ENCODE assay signal across 1 cellular context in the genomic region with DNA sequence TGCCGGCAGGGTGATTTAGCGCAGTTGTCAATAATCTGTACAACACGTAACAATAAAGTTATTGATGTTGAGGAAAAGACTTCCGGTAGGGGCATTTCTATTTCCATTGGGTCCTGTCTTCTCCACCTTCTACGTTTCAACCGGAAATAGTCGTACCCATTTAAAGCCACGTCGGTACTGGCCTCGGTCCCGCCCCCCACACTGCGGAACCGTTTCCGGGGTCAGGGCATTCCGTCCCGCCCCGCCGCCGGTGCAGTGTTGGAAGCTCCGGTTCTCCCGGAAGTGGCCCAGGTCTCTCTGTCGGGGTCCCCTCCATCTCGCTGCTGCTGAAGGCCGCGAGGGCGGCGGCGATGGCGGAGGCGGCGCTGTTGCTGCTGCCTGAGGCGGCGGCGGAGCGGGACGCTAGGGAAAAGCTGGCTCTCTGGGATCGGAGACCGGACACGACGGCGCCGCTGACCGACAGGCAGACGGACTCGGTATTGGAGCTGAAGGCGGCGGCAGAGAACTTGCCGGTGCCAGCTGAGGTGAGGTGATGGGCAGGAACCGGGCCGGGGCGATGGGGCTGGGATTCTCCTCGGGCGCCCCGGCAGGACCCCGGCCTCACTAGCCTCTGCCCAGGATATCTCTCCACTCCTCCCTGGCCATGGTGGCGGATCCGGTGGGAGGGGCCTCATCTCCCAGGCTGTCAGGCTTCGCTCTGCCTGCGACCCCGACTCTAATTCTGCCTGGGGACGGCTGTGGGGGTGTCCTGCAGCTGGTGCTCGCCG.
A peak's percentile ranks its signal among the peaks of the same experiment; 100 is the strongest.
TF ChIP-seq lines count a peak whose summit lies in the region.

A gene with protein sequence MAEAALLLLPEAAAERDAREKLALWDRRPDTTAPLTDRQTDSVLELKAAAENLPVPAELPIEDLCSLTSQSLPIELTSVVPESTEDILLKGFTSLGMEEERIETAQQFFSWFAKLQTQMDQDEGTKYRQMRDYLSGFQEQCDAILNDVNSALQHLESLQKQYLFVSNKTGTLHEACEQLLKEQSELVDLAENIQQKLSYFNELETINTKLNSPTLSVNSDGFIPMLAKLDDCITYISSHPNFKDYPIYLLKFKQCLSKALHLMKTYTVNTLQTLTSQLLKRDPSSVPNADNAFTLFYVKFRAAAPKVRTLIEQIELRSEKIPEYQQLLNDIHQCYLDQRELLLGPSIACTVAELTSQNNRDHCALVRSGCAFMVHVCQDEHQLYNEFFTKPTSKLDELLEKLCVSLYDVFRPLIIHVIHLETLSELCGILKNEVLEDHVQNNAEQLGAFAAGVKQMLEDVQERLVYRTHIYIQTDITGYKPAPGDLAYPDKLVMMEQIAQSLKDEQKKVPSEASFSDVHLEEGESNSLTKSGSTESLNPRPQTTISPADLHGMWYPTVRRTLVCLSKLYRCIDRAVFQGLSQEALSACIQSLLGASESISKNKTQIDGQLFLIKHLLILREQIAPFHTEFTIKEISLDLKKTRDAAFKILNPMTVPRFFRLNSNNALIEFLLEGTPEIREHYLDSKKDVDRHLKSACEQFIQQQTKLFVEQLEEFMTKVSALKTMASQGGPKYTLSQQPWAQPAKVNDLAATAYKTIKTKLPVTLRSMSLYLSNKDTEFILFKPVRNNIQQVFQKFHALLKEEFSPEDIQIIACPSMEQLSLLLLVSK (plus strand): TSS at position 253 of the 767 bp plus-strand sequence. CDS start 98 bp downstream, at position 351.

TF ChIP-seq in K562, 482 proteins besides CTCF, POLR2A, EP300 and RAD21 (continued from another document and continues in another):
- TF ChIP-seq, protein P1, sequence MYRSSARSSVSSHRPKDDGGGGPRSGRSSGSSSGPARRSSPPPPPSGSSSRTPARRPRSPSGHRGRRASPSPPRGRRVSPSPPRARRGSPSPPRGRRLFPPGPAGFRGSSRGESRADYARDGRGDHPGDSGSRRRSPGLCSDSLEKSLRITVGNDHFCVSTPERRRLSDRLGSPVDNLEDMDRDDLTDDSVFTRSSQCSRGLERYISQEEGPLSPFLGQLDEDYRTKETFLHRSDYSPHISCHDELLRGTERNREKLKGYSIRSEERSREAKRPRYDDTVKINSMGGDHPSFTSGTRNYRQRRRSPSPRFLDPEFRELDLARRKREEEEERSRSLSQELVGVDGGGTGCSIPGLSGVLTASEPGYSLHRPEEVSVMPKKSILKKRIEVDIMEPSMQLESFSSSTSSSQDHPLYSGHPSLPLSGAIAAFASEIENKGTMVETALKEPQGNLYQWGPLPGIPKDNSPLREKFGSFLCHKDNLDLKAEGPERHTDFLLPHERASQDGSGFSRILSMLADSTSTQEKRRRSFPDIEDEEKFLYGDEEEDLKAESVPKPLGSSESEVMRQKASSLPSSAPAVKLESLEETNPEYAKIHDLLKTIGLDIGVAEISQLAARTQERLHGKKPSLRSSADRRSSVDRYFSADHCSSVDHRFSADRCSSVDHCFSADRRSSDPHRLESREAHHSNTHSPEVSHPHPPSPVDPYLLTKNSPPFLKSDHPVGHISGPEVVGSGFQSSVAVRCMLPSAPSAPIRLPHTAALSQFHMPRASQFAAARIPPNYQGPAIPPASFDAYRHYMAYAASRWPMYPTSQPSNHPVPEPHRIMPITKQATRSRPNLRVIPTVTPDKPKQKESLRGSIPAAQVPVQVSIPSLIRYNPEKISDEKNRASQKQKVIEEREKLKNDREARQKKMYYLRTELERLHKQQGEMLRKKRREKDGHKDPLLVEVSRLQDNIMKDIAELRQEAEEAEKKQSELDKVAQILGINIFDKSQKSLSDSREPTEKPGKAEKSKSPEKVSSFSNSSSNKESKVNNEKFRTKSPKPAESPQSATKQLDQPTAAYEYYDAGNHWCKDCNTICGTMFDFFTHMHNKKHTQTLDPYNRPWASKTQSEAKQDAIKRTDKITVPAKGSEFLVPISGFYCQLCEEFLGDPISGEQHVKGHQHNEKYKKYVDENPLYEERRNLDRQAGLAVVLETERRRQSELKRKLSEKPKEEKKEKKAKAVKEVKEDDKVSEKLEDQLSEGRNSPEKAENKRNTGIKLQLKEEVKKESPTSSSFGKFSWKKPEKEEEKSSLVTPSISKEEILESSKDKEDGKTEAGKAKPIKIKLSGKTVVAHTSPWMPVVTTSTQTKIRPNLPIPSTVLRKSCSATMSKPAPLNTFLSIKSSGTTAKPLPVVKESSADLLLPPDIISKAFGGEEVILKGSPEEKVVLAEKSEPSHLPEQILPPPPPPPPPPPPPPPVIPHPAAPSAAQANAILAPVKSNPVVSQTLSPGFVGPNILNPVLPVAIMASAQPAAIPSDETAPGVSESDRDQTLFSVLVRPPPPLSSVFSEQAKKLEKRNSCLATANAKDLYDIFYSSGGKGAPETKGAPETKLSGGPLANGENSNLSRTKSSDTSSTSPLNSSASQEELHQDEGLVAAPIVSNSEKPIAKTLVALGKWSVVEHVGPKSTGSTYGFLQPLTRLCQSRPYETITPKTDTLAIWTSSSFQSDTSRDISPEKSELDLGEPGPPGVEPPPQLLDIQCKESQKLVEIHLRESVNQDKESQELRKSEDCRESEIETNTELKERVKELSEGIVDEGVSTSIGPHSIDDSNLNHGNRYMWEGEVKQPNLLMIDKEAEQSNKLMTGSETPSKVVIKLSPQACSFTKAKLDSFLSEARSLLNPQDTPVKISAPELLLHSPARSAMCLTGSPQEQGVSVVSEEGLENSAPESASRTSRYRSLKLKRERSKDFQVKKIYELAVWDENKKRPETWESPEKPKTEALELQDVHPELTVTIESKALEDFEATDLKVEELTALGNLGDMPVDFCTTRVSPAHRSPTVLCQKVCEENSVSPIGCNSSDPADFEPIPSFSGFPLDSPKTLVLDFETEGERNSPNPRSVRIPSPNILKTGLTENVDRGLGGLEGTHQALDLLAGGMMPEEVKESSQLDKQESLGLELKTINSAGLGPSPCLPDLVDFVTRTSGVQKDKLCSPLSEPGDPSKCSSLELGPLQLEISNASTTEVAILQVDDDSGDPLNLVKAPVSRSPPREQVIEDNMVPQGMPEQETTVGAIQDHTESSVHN (IDR thresholded peaks at IDR 0.05; ENCODE audit: borderline replicate concordance in 1 of 2, low read depth in 1 of 2), result no peak
- no peak for TF ChIP-seq SNIP1 (IDR thresholded peaks at IDR 0.05; ENCODE audit: low read depth)
- 0 out of 2 replicates have a peak, but pooled peaks have one; percentile 6 for TF ChIP-seq NCOR1 (IDR thresholded peaks at IDR 0.05)
- TF ChIP-seq ETV1 (tag; conservative IDR thresholded peaks at IDR 0.05; ENCODE audit: low read depth), result peak; percentile 90
- TF ChIP-seq PTRF (tag; IDR thresholded peaks at IDR 0.05), result no peak
- no peak for TF ChIP-seq ZNF263 (CRISPR knock-in tag; IDR thresholded peaks at IDR 0.05; ENCODE audit: borderline replicate concordance)
- TF ChIP-seq, protein P2, sequence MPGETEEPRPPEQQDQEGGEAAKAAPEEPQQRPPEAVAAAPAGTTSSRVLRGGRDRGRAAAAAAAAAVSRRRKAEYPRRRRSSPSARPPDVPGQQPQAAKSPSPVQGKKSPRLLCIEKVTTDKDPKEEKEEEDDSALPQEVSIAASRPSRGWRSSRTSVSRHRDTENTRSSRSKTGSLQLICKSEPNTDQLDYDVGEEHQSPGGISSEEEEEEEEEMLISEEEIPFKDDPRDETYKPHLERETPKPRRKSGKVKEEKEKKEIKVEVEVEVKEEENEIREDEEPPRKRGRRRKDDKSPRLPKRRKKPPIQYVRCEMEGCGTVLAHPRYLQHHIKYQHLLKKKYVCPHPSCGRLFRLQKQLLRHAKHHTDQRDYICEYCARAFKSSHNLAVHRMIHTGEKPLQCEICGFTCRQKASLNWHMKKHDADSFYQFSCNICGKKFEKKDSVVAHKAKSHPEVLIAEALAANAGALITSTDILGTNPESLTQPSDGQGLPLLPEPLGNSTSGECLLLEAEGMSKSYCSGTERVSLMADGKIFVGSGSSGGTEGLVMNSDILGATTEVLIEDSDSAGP (CRISPR knock-in tag; IDR thresholded peaks at IDR 0.05), result no peak
- TF ChIP-seq, protein P3, sequence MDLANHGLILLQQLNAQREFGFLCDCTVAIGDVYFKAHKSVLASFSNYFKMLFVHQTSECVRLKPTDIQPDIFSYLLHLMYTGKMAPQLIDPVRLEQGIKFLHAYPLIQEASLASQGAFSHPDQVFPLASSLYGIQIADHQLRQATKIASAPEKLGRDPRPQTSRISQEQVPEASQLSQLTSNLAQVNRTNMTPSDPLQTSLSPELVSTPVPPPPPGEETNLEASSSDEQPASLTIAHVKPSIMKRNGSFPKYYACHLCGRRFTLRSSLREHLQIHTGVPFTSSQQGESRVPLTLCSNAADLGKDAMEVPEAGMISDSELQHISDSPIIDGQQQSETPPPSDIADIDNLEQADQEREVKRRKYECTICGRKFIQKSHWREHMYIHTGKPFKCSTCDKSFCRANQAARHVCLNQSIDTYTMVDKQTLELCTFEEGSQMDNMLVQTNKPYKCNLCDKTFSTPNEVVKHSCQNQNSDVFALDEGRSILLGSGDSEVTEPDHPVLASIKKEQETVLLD (IDR thresholded peaks at IDR 0.05), result peak; percentile 87
- TF ChIP-seq ELF2 (CRISPR knock-in tag; IDR thresholded peaks at IDR 0.05), result peak; percentile 73
- TF ChIP-seq PHF20 (IDR thresholded peaks at IDR 0.05; ENCODE audit: partially characterized antibody), result peak; percentile 74
- TF ChIP-seq NR2C1 (IDR thresholded peaks at IDR 0.05), result peak; percentile 99
- TF ChIP-seq NR2C1 (tag; IDR thresholded peaks at IDR 0.05), result peak; percentile 99
- TF ChIP-seq, protein P4, sequence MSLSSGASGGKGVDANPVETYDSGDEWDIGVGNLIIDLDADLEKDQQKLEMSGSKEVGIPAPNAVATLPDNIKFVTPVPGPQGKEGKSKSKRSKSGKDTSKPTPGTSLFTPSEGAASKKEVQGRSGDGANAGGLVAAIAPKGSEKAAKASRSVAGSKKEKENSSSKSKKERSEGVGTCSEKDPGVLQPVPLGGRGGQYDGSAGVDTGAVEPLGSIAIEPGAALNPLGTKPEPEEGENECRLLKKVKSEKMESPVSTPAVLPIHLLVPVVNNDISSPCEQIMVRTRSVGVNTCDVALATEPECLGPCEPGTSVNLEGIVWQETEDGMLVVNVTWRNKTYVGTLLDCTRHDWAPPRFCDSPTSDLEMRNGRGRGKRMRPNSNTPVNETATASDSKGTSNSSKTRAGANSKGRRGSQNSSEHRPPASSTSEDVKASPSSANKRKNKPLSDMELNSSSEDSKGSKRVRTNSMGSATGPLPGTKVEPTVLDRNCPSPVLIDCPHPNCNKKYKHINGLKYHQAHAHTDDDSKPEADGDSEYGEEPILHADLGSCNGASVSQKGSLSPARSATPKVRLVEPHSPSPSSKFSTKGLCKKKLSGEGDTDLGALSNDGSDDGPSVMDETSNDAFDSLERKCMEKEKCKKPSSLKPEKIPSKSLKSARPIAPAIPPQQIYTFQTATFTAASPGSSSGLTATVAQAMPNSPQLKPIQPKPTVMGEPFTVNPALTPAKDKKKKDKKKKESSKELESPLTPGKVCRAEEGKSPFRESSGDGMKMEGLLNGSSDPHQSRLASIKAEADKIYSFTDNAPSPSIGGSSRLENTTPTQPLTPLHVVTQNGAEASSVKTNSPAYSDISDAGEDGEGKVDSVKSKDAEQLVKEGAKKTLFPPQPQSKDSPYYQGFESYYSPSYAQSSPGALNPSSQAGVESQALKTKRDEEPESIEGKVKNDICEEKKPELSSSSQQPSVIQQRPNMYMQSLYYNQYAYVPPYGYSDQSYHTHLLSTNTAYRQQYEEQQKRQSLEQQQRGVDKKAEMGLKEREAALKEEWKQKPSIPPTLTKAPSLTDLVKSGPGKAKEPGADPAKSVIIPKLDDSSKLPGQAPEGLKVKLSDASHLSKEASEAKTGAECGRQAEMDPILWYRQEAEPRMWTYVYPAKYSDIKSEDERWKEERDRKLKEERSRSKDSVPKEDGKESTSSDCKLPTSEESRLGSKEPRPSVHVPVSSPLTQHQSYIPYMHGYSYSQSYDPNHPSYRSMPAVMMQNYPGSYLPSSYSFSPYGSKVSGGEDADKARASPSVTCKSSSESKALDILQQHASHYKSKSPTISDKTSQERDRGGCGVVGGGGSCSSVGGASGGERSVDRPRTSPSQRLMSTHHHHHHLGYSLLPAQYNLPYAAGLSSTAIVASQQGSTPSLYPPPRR (CRISPR knock-in tag; IDR thresholded peaks at IDR 0.05; ENCODE audit: borderline replicate concordance), result no peak
- TF ChIP-seq, protein P5, sequence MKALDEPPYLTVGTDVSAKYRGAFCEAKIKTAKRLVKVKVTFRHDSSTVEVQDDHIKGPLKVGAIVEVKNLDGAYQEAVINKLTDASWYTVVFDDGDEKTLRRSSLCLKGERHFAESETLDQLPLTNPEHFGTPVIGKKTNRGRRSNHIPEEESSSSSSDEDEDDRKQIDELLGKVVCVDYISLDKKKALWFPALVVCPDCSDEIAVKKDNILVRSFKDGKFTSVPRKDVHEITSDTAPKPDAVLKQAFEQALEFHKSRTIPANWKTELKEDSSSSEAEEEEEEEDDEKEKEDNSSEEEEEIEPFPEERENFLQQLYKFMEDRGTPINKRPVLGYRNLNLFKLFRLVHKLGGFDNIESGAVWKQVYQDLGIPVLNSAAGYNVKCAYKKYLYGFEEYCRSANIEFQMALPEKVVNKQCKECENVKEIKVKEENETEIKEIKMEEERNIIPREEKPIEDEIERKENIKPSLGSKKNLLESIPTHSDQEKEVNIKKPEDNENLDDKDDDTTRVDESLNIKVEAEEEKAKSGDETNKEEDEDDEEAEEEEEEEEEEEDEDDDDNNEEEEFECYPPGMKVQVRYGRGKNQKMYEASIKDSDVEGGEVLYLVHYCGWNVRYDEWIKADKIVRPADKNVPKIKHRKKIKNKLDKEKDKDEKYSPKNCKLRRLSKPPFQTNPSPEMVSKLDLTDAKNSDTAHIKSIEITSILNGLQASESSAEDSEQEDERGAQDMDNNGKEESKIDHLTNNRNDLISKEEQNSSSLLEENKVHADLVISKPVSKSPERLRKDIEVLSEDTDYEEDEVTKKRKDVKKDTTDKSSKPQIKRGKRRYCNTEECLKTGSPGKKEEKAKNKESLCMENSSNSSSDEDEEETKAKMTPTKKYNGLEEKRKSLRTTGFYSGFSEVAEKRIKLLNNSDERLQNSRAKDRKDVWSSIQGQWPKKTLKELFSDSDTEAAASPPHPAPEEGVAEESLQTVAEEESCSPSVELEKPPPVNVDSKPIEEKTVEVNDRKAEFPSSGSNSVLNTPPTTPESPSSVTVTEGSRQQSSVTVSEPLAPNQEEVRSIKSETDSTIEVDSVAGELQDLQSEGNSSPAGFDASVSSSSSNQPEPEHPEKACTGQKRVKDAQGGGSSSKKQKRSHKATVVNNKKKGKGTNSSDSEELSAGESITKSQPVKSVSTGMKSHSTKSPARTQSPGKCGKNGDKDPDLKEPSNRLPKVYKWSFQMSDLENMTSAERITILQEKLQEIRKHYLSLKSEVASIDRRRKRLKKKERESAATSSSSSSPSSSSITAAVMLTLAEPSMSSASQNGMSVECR (CRISPR knock-in tag; IDR thresholded peaks at IDR 0.05), result peak; percentile 77
- TF ChIP-seq, protein P6, sequence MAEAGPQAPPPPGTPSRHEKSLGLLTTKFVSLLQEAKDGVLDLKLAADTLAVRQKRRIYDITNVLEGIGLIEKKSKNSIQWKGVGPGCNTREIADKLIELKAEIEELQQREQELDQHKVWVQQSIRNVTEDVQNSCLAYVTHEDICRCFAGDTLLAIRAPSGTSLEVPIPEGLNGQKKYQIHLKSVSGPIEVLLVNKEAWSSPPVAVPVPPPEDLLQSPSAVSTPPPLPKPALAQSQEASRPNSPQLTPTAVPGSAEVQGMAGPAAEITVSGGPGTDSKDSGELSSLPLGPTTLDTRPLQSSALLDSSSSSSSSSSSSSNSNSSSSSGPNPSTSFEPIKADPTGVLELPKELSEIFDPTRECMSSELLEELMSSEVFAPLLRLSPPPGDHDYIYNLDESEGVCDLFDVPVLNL (CRISPR knock-in tag; IDR thresholded peaks at IDR 0.05; ENCODE audit: low read depth), result no peak
- TF ChIP-seq ZNF121 (CRISPR knock-in tag; conservative IDR thresholded peaks at IDR 0.05), result no peak
- no peak for TF ChIP-seq ZNF282 (CRISPR knock-in tag; IDR thresholded peaks at IDR 0.05)
- no peak for TF ChIP-seq NR4A1 (CRISPR knock-in tag; IDR thresholded peaks at IDR 0.05)
- TF ChIP-seq NR4A1 (tag; IDR thresholded peaks at IDR 0.05), result no peak
- TF ChIP-seq ILK (tag; IDR thresholded peaks at IDR 0.05; ENCODE audit: borderline replicate concordance, low read depth), result no peak
- no peak for TF ChIP-seq TCF7L2 (IDR thresholded peaks at IDR 0.05; ENCODE audit: low read depth, low read length)
- TF ChIP-seq FOXJ3 (CRISPR knock-in tag; IDR thresholded peaks at IDR 0.05), result no peak
- TF ChIP-seq SUPT5H (IDR thresholded peaks at IDR 0.05), result peak; percentile 82
- TF ChIP-seq PHF21A (IDR thresholded peaks at IDR 0.05; ENCODE audit: borderline replicate concordance, low read depth), result no peak
- no peak for TF ChIP-seq ZNF717 (CRISPR knock-in tag; IDR thresholded peaks at IDR 0.05)
